Comparison of ENCODE assay signal across 8 cellular contexts in the genomic region with DNA sequence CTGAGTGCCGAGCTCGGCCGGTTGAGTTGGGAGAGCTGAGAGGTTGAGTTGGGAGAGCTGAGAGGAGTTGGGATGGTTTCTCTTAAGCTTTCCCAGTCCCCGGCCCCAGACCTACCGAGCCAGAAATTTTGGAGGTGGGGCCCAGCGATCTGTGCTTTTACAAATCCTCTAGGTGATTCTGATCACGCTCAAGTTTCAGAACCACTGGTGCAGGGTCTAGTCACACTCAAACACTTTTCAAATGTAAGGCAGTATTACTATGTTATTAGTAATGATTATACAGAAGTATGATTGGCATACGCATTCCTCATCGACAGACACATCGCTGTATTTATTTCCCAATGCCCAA. TPM values are rescaled to one million over a fixed set of nuclear protein-coding genes. Genes with fewer than 3 reads are reported as not detected.
DNase-seq lines count a peak whose midpoint lies in the region; ATAC-seq and TF ChIP-seq lines count a peak whose summit lies in the region.

No MANE protein-coding gene starts in this region.

- H3K36me3 Mint-ChIP-seq in progenitor cell of endocrine pancreas (ENCODE audit: insufficient read depth), result peaks cover 3% of the 10 kb centered on the region

- no peaks in the 10 kb centered on the region for H3K27me3 Mint-ChIP-seq in progenitor cell of endocrine pancreas

- peak overlapping the region; percentile 98 for H3K27ac Mint-ChIP-seq in progenitor cell of endocrine pancreas

- H3K4me3 ChIP-seq in SJSA1, result peak overlapping the region; percentile 61
- H3K4me3 ChIP-seq in esophagus squamous epithelium, result peak overlapping the region; percentile 90 to 99 (median 94)

- H3K27me3 ChIP-seq in SJSA1 (replicated peaks), result no peaks in the 10 kb centered on the region
- no peaks in the 10 kb centered on the region for H3K27me3 ChIP-seq in esophagus squamous epithelium

- TF ChIP-seq CTCF in esophagus squamous epithelium (IDR thresholded peaks at IDR 0.05) (no peak), progenitor cell of endocrine pancreas (IDR thresholded peaks at IDR 0.05; ENCODE audit: unreplicated experiment) (no peak)

- H3K9ac ChIP-seq in ES-I3 (ENCODE audit: low read depth, low read length), result peak overlapping the region; percentile 86; the same call in 1 of the 2 replicates

- peak overlapping the region; percentile 62; the same call in 1 of the 2 replicates for H3K27ac ChIP-seq in SJSA1
- H3K27ac ChIP-seq in esophagus squamous epithelium, result peak overlapping the region; percentile 94 to 98 (median 96)
- no peak overlapping the region for H3K27ac ChIP-seq in caudate nucleus (ENCODE audit: low read depth, low read length)

- H3K9me3 Mint-ChIP-seq in progenitor cell of endocrine pancreas (ENCODE audit: low read depth), result no peaks in the 10 kb centered on the region

- no peaks in the 10 kb centered on the region for H3K9me3 ChIP-seq in ES-I3 (ENCODE audit: control insufficient read depth, insufficient read depth, low read length)
- H3K9me3 ChIP-seq in SJSA1 (replicated peaks), result no peaks in the 10 kb centered on the region
- no peaks in the 10 kb centered on the region for H3K9me3 ChIP-seq in esophagus squamous epithelium

- intact Hi-C loops in esophagus squamous epithelium (cut with DNase I), result loop anchor here (10.0 kb wide), 1 partner anchor 136 kb away; no protein-coding TSS in a partner anchor

- WGBS in esophagus squamous epithelium, 2 donors, result 39 to 74% methylated on average over 5 to 9 of the region's 10 CpGs

- DNase-seq in SJSA1 (ENCODE audit: low read depth in 1 of 2, low spot score in 2 of 2) (no peak), esophagus squamous epithelium (lab: John Stamatoyannopoulos, UW) (no peak), progenitor cell of endocrine pancreas (ENCODE audit: low spot score, unreplicated experiment) (no peak), NCI-H2081 treated with DMSO at 0.1 percent for 48 hours (lab: John Stamatoyannopoulos, UW) (no peak), caudate nucleus (lab: John Stamatoyannopoulos, UW) (no peak), NCI-H446 treated with DMSO at 0.1 percent for 48 hours (lab: John Stamatoyannopoulos, UW) (no peak)

- H3K4me1 Mint-ChIP-seq in progenitor cell of endocrine pancreas (ENCODE audit: low read depth), result peaks cover 29% of the 10 kb centered on the region

- H3K36me3 ChIP-seq in ES-I3 (ENCODE audit: insufficient read depth, low read length) (no peaks in the 10 kb centered on the region), SJSA1 (peaks cover 13% of the 10 kb centered on the region), esophagus squamous epithelium (no peaks in the 10 kb centered on the region)

- ATAC-seq in HG03108 (IDR thresholded peaks at IDR 0.05; ENCODE audit: unreplicated experiment), result no peak

- no peak for TF ChIP-seq POLR2A in esophagus squamous epithelium (IDR thresholded peaks at IDR 0.05)

- H3K4me3 Mint-ChIP-seq in progenitor cell of endocrine pancreas (ENCODE audit: low read depth), result peak overlapping the region; percentile 96

- H3K4me1 ChIP-seq in ES-I3 (ENCODE audit: insufficient read depth, low read length) (peaks cover 4% of the 10 kb centered on the region; the same call in 1 of the 2 replicates), SJSA1 (replicated peaks) (peaks cover 10% of the 10 kb centered on the region), esophagus squamous epithelium (peaks cover 7 to 49% (median 26%) of the 10 kb centered on the region in 3 donors)

RNA-seq across cellular contexts. Expression of gene CLINT1, which starts 0.3 kb away (rescaled TPM):
- total RNA-seq in SJSA1 (2014; rRNA removed; shearing (Covaris generic)), result 79.4 and 95.4 TPM in 2 replicates
- total RNA-seq in esophagus squamous epithelium (100 to 1,000 TPM; 109 to 165 (median 152) TPM), progenitor cell of endocrine pancreas (78.7 and 82.3 TPM in 2 replicates)
